20 cellular contexts compared by ENCODE assay signal in the genomic region with DNA sequence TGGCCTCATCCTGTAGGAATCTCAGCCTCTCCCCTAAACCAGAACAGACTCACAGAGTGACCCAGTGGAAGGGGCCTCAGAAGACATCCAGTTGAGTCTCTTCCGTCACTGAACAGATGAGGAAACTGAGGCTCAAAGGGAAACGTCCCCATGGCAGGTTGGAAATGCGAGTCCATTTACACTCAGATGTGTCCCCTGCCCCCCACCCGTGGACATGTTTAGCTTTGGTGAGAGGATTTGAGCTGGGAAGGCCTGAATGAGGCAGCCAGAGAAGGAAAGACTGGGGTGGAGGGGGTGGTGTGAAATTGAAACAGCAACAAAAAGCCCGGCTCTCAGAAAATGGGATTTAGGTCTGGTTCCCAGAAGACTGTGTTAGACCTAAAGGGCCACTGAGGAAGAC. TPM values are rescaled to one million over a fixed set of nuclear protein-coding genes. Genes with fewer than 3 reads are reported as not detected.
DNase-seq lines count a peak whose midpoint lies in the region; ATAC-seq and TF ChIP-seq lines count a peak whose summit lies in the region.
"Had no signal": no experiment of that assay in that cellular context is flagged by ENCODE, and none has a peak within 500 bp of the region (broad histone marks: within the 10 kb centered on the region; RNA-seq: fewer than 3 reads in every experiment).

No MANE protein-coding gene starts in this region.

- no peak overlapping the region for H3K4me3 ChIP-seq in BLaER1
- H3K4me3 ChIP-seq in dorsolateral prefrontal cortex: peak overlapping the region; percentile 56 to 89 (median 76)
- no peak overlapping the region for H3K4me3 ChIP-seq in sigmoid colon
- H3K4me3 ChIP-seq in transverse colon: no peak overlapping the region
- H3K4me3 ChIP-seq: A549, GM12878, GM23338 had no signal

- 90 to 91% methylated on average over 5 of the region's 5 CpGs for WGBS in sigmoid colon, 2 donors
- 84 to 88% methylated on average over 1 to 5 of the region's 5 CpGs for WGBS in transverse colon (ENCODE audit: low coverage in 1 of 2), 2 donors

- peaks cover 59% of the 10 kb centered on the region for H3K4me1 ChIP-seq in BLaER1
- H3K4me1 ChIP-seq in sigmoid colon: peaks cover 0 to 19% (median 9%) of the 10 kb centered on the region in 4 donors
- peaks cover 0 to 7% (median 6%) of the 10 kb centered on the region in 4 donors for H3K4me1 ChIP-seq in transverse colon
- H3K4me1 ChIP-seq: A549 had no signal

- H3K9me3 ChIP-seq in BLaER1 (no peaks in the 10 kb centered on the region), T-helper 17 cell (ENCODE audit: control insufficient read depth, low read length, poor library complexity, severe bottlenecking) (no peaks in the 10 kb centered on the region), sigmoid colon (no peaks in the 10 kb centered on the region), transverse colon (no peaks in the 10 kb centered on the region)
- H3K9me3 ChIP-seq: A549 had no signal

- peak overlapping the region; percentile 67 for H3K4me3 Mint-ChIP-seq in T-helper 17 cell
- H3K4me3 Mint-ChIP-seq: GM23338 had no signal

- no peak for TF ChIP-seq CTCF in dorsolateral prefrontal cortex (IDR thresholded peaks at IDR 0.05 in 54 of 56, conservative IDR thresholded peaks at IDR 0.05 in 2 of 56; ENCODE audit: low read depth in 1 of 56, partially characterized antibody in 56 of 56)
- no peak for TF ChIP-seq CTCF in sigmoid colon (IDR thresholded peaks at IDR 0.05)
- TF ChIP-seq CTCF in transverse colon (IDR thresholded peaks at IDR 0.05): no peak

- H3K27ac ChIP-seq in BLaER1: no peak overlapping the region
- H3K27ac ChIP-seq in dorsolateral prefrontal cortex: peak overlapping the region in 55 of 59 donors; percentile 87 to 100 (median 98)
- H3K27ac ChIP-seq in sigmoid colon: no peak overlapping the region
- no peak overlapping the region for H3K27ac ChIP-seq in transverse colon
- H3K27ac ChIP-seq: A549 had no signal

- H3K36me3 ChIP-seq in BLaER1: no peaks in the 10 kb centered on the region
- no peaks in the 10 kb centered on the region for H3K36me3 ChIP-seq in sigmoid colon
- H3K36me3 ChIP-seq in transverse colon: no peaks in the 10 kb centered on the region

- H3K4me1 Mint-ChIP-seq in T-helper 17 cell: peaks cover 20% of the 10 kb centered on the region

- H3K9ac ChIP-seq in BLaER1: no peak overlapping the region

- H3K4me2 ChIP-seq in BLaER1: peak overlapping the region; percentile 52; the same call in 1 of the 2 replicates
- H3K4me2 ChIP-seq: A549, GM23338 had no signal

- TF ChIP-seq POLR2A in sigmoid colon (IDR thresholded peaks at IDR 0.05) (no peak), transverse colon (IDR thresholded peaks at IDR 0.05) (no peak)

- in situ Hi-C loops in transverse colon (cut with MboI; ENCODE audit: low pct_ligation_motif_present in 1 of 4, low pct_unique_long_range_greater_than_20kb in 1 of 4, low sequenced_read_pairs in 3 of 4): no loop called here

- H3K27ac Mint-ChIP-seq in T-helper 17 cell: no peak overlapping the region
- H3K27ac Mint-ChIP-seq: GM23338 had no signal

- H4K20me1 ChIP-seq in BLaER1: no peaks in the 10 kb centered on the region

- intact Hi-C loops in dorsolateral prefrontal cortex (cut with DNase I) (loop anchor here (2.0 to 5.0 kb wide), 4 partner anchors 33 to 230 kb away; no protein-coding TSS in a partner anchor), sigmoid colon (cut with DNase I) (loop anchor here (2.0 kb wide), 1 partner anchor 35 kb away; no protein-coding TSS in a partner anchor), transverse colon (cut with DNase I; ENCODE audit: low total_unique reads) (no loop called here)

- H3K36me3 Mint-ChIP-seq in T-helper 17 cell (ENCODE audit: low read depth): peaks cover 6% of the 10 kb centered on the region
- H3K36me3 Mint-ChIP-seq: CD4-positive, alpha-beta memory T cell had no signal

- ATAC-seq in T-helper 17 cell: no peak
- ATAC-seq: A549, Panc1 had no signal

- H3K27me3 ChIP-seq in BLaER1 (no peaks in the 10 kb centered on the region), dorsolateral prefrontal cortex (no peaks in the 10 kb centered on the region), sigmoid colon (peaks cover 0 to 2% (median 0%) of the 10 kb centered on the region in 3 donors), transverse colon (peaks cover 11% of the 10 kb centered on the region)

- DNase-seq in T-helper 17 cell (no peak), dorsolateral prefrontal cortex (no peak), sigmoid colon (peak; percentile 17), HUDEP-2 (lab: John Stamatoyannopoulos, UW; ENCODE audit: unreplicated experiment in 76 of 76) (no peak), transverse colon (no peak), SIG-M5 (lab: John Stamatoyannopoulos, UW) (no peak)
- DNase-seq: Calu3; CD4-positive, alpha-beta memory T cell; DMS53; EL; NCI-H2029; NCI-H2171 treated with DMSO at 0.1 percent for 48 hours; NCI-H446 had no signal

- no peak for TF ChIP-seq EP300 in sigmoid colon (IDR thresholded peaks at IDR 0.05)
- TF ChIP-seq EP300 in transverse colon (IDR thresholded peaks at IDR 0.05; ENCODE audit: low read depth): no peak

- peaks cover 44% of the 10 kb centered on the region for H3K27me3 Mint-ChIP-seq in T-helper 17 cell

RNA-seq across cellular contexts. Expression of a gene that starts 1.7 kb away (rescaled TPM):
- under 1 TPM; 0.05 to 0.68 TPM for total RNA-seq in T-helper 17 cell
- 1,000 to 10,000 TPM in 2 of 120 experiments, 100 to 1,000 TPM in 118; 390 to 1,056 (median 722) TPM for total RNA-seq in dorsolateral prefrontal cortex
- total RNA-seq in sigmoid colon: 10 to 100 TPM in 1 of 4 donors, 1 to 10 TPM in 3; 5.8 to 12.8 (median 7.5) TPM
- polyA plus RNA-seq in sigmoid colon: 1 to 10 TPM in 2 of 3 donors, not detected in 1; 1.2 to 5.6 TPM
- 1 to 10 TPM; 1.5 to 2.8 (median 2.5) TPM for total RNA-seq in transverse colon
- total RNA-seq: Calu3, GM12878, MCF 10A had no signal
- polyA plus RNA-seq: GM12878 had no signal

RNA-seq across cellular contexts. Expression of a gene that starts 48.6 kb away (rescaled TPM):
- total RNA-seq in T-helper 17 cell: not detected
- total RNA-seq in dorsolateral prefrontal cortex: not detected
- not detected for total RNA-seq in sigmoid colon
- polyA plus RNA-seq in sigmoid colon: not detected
- total RNA-seq in transverse colon: not detected
- total RNA-seq: Calu3; CD4-positive, alpha-beta memory T cell; GM12878; MCF 10A had no signal
- polyA plus RNA-seq: A549; BJ; CD4-positive, alpha-beta memory T cell; GM12878; GM23338 had no signal

RNA-seq across cellular contexts. Expression of a gene that starts 59.1 kb away (rescaled TPM):
- 1 to 10 TPM; 3.6 to 4.9 TPM for total RNA-seq in T-helper 17 cell
- total RNA-seq in dorsolateral prefrontal cortex: 1 to 10 TPM; 2.4 to 8.0 (median 4.3) TPM
- total RNA-seq in sigmoid colon: 1 to 10 TPM; 2.7 to 5.4 (median 3.9) TPM
- 1 to 10 TPM; 1.8 to 3.7 (median 2.1) TPM for polyA plus RNA-seq in sigmoid colon
- total RNA-seq in transverse colon: 1 to 10 TPM in 3 of 4 donors, under 1 TPM in 1; 0.20 to 2.4 (median 2.0) TPM

RNA-seq across cellular contexts. Expression of a gene that starts 59.7 kb away (rescaled TPM):
- total RNA-seq in T-helper 17 cell (not detected), dorsolateral prefrontal cortex (1 to 10 TPM in 46 of 120 experiments, under 1 TPM in 61, not detected in 13; 0.29 to 5.2 (median 0.92) TPM), sigmoid colon (not detected), transverse colon (not detected)
- under 1 TPM in 1 of 3 donors, not detected in 2; 0.09 TPM for polyA plus RNA-seq in sigmoid colon
- total RNA-seq: CD4-positive, alpha-beta memory T cell; GM12878; MCF 10A had no signal
- polyA plus RNA-seq: A549; BJ; CD4-positive, alpha-beta memory T cell; GM12878 had no signal

Comparison
In these comparisons a context has a peak if more than half of its experiments do, and no peak if none do; other contexts are left out.
1. H3K27ac ChIP-seq: peak in dorsolateral prefrontal cortex (55 of 59); none in BLaER1 (single experiment), sigmoid colon (0 of 4) and transverse colon (0 of 4).
2. H3K4me3 ChIP-seq: peak in dorsolateral prefrontal cortex (59 of 59); none in BLaER1 (single experiment), sigmoid colon (0 of 4) and transverse colon (0 of 4).
3. RNA of a gene that starts 1.7 kb away (total RNA-seq): 390 to 1,056 TPM in dorsolateral prefrontal cortex; 5.8 to 12.8 TPM in sigmoid colon, 1.5 to 2.8 TPM in transverse colon and 0.05 to 0.68 TPM in T-helper 17 cell; every median in the first group is over 10 times any median in the second.